12 cellular contexts compared by ENCODE assay signal in the genomic region with DNA sequence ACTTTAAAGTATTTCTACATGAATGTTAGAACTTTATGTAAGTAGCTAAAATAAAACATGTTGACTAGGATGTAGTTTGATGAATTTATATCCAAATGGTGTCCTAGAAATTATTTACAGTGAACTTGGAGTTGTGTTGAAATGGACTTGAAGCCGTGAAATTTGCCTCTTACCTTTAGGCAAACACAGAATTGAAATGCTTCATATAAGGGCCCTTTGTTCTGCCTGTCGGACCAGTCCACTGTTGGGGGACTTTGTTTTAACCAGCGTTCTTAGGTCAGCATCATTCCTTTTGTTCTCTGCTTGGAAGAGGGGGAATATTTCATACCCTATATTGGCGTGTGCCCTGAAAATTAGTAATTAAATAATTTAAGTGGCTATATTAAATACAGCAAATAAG.
"Had no signal": no experiment of that assay in that cellular context is flagged by ENCODE, and none has a peak within 500 bp of the region (broad histone marks: within the 10 kb centered on the region; RNA-seq: fewer than 3 reads in every experiment).

No MANE protein-coding gene starts in this region.

- H3K27me3 Mint-ChIP-seq: activated naive CD4-positive, alpha-beta T cell treated with anti-CD3 and anti-CD28 coated beads, Interleukin-2, amount 50 U/mL, for 24 hours; natural killer cell treated with Interleukin-12 subunit alpha and Interleukin-12 subunit beta and Interleukin-15 and Interleukin-18, amount 100 ng/mL, for 72 hours had no signal

- DNase-seq: activated CD4-positive, CD25-positive, alpha-beta regulatory T cell treated with anti-CD3 and anti-CD28 coated beads, Interleukin-2, amount 50 U/mL, for 72 hours; activated gamma-delta T cell; lower lobe of right lung; stimulated activated CD4-positive, alpha-beta T cell treated with anti-CD3 and anti-CD28 coated beads, Interleukin-4, amount 100 ng/mL, for 1 hour; tibial artery had no signal

- H3K4me3 Mint-ChIP-seq: activated naive CD4-positive, alpha-beta T cell treated with anti-CD3 and anti-CD28 coated beads, Interleukin-2, amount 50 U/mL, for 24 hours; natural killer cell treated with Interleukin-12 subunit alpha and Interleukin-12 subunit beta and Interleukin-15 and Interleukin-18, amount 100 ng/mL, for 72 hours; stimulated activated effector memory CD8-positive, alpha-beta T cell treated with anti-CD3 and anti-CD28 coated beads, Interleukin-12 subunit alpha, Interleukin-12 subunit beta, amount 100 ng/mL, for 72 hours; T-helper 1 cell treated with Interleukin-12 subunit alpha and Interleukin-12 subunit beta and Interleukin-4 antibody, amounts not matched to agents 30 μg/mL and 1 μg/mL, for 36 hours had no signal

- H3K9me3 Mint-ChIP-seq: activated naive CD4-positive, alpha-beta T cell treated with anti-CD3 and anti-CD28 coated beads, Interleukin-2, amount 50 U/mL, for 24 hours; natural killer cell treated with Interleukin-12 subunit alpha and Interleukin-12 subunit beta and Interleukin-15 and Interleukin-18, amount 100 ng/mL, for 72 hours; stimulated activated effector memory CD8-positive, alpha-beta T cell treated with anti-CD3 and anti-CD28 coated beads, Interleukin-12 subunit alpha, Interleukin-12 subunit beta, amount 100 ng/mL, for 72 hours; T-helper 1 cell treated with Interleukin-12 subunit alpha and Interleukin-12 subunit beta and Interleukin-4 antibody, amounts not matched to agents 30 μg/mL and 1 μg/mL, for 36 hours had no signal

- H3K27ac Mint-ChIP-seq: activated naive CD4-positive, alpha-beta T cell treated with anti-CD3 and anti-CD28 coated beads, Interleukin-2, amount 50 U/mL, for 24 hours; natural killer cell treated with Interleukin-12 subunit alpha and Interleukin-12 subunit beta and Interleukin-15 and Interleukin-18, amount 100 ng/mL, for 72 hours; stimulated activated effector memory CD8-positive, alpha-beta T cell treated with anti-CD3 and anti-CD28 coated beads, Interleukin-12 subunit alpha, Interleukin-12 subunit beta, amount 100 ng/mL, for 72 hours; T-helper 1 cell treated with Interleukin-12 subunit alpha and Interleukin-12 subunit beta and Interleukin-4 antibody, amounts not matched to agents 30 μg/mL and 1 μg/mL, for 36 hours had no signal

- H3K4me3 ChIP-seq: lower lobe of right lung, SJSA1, smooth muscle cell, tibial artery, vagina had no signal

- H3K27me3 ChIP-seq: SJSA1, tibial artery, vagina had no signal

- ATAC-seq: natural killer cell treated with Interleukin-12 subunit alpha and Interleukin-12 subunit beta and Interleukin-15 and Interleukin-18, amount 100 ng/mL, for 72 hours; stimulated activated effector memory CD8-positive, alpha-beta T cell treated with anti-CD3 and anti-CD28 coated beads, Interleukin-12 subunit alpha, Interleukin-12 subunit beta, amount 100 ng/mL, for 72 hours had no signal

- H3K9me3 ChIP-seq: lower lobe of right lung, SJSA1, tibial artery, vagina had no signal

- H3K27ac ChIP-seq: lower lobe of right lung, SJSA1, tibial artery, vagina had no signal
